Comparison of ENCODE assay signal across 3 cellular contexts in the genomic region with DNA sequence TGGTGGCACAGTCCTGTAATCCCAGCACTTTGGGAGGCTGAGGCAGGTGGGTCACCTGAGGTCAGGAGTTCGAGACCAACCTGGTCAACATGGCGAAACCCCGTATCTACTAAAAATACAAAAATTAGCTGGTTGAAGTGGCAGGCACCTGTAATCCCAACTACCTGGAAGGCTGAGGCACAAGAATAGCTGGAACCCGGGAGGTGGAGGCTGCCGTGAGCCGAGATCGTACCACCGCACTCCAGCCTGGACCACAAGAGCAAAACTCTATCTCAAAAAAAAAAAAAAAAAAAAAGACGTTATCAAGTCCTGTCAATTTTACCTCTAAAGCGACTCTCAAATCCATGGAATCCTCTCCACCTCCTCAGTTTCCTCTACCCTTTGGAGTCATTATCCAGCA. TPM values are rescaled to one million over a fixed set of nuclear protein-coding genes. Genes with fewer than 3 reads are reported as not detected.
"Had no signal": no experiment of that assay in that cellular context is flagged by ENCODE, and none has a peak within 500 bp of the region (broad histone marks: within the 10 kb centered on the region; RNA-seq: fewer than 3 reads in every experiment).

No MANE protein-coding gene starts in this region.

RNA-seq across cellular contexts. Expression of gene SCUBE1, which starts 12.5 kb away (rescaled TPM):
- total RNA-seq: GM23248, HFFc6 had no signal

RNA-seq across cellular contexts. Expression of gene MPPED1, which starts 56.1 kb away (rescaled TPM):
- total RNA-seq: GM23248, H4, HFFc6 had no signal
